ENCODE assay signal across 15 cellular contexts in genomic region chr14:71803539-71804260, GRCh38.
DNase-seq lines count a peak whose midpoint lies in the region; ATAC-seq, FAIRE-seq and TF ChIP-seq lines count a peak whose summit lies in the region.
"Had no signal": no experiment of that assay in that cellular context is flagged by ENCODE, and none has a peak within 500 bp of the region (broad histone marks: within the 10 kb centered on the region; RNA-seq: fewer than 3 reads in every experiment).

No MANE protein-coding gene starts in this region.

- no peak for TF ChIP-seq CTCF in MCF 10A (IDR thresholded peaks at IDR 0.05; ENCODE audit: unreplicated experiment)
- TF ChIP-seq CTCF in breast epithelium (IDR thresholded peaks at IDR 0.05): no peak
- no peak for TF ChIP-seq CTCF in adrenal gland (IDR thresholded peaks at IDR 0.05)
- TF ChIP-seq CTCF in foreskin keratinocyte (conservative IDR thresholded peaks at IDR 0.05): no peak

- no peak for ATAC-seq in foreskin keratinocyte
- no peak for ATAC-seq in HG03457 (IDR thresholded peaks at IDR 0.05; ENCODE audit: unreplicated experiment)
- ATAC-seq: activated CD4-positive, CD25-positive, alpha-beta regulatory T cell treated with anti-CD3 and anti-CD28 coated beads, Interleukin-2, amount 50 U/mL, for 24 hours; activated T-cell treated with anti-CD3 and anti-CD28 coated beads, Interleukin-2, amount 50 U/mL, for 4 hours; naive thymus-derived CD4-positive, alpha-beta T cell had no signal

- H3K4me1 ChIP-seq in breast epithelium (no peaks in the 10 kb centered on the region), adrenal gland (replicated peaks in 1 of 2) (peaks cover 13 to 29% of the 10 kb centered on the region in 2 donors), foreskin keratinocyte (no peaks in the 10 kb centered on the region)
- H3K4me1 ChIP-seq: ascending aorta had no signal

- DNase-seq in MCF 10A (ENCODE audit: unreplicated experiment) (peak; percentile 55), breast epithelium (ENCODE audit: low spot score in 2 of 2) (no peak), adrenal gland (peak in 4 of 7 donors; percentile 26 to 47 (median 34)), foreskin keratinocyte (peak; percentile 54 to 62), RCC 7860 (ENCODE audit: low spot score) (no peak), H54 (ENCODE audit: insufficient read length, low spot score) (no peak), midbrain (lab: John Stamatoyannopoulos, UW) (no peak)
- DNase-seq: activated T-cell treated with anti-CD3 and anti-CD28 coated beads, Interleukin-2, amount 50 U/mL, for 4 hours; naive thymus-derived CD4-positive, alpha-beta T cell; NCI-H146; NCI-H774 had no signal

- H3K4me1 Mint-ChIP-seq in MCF 10A (ENCODE audit: insufficient read depth, unreplicated experiment): peaks cover 13% of the 10 kb centered on the region
- H3K4me1 Mint-ChIP-seq: naive thymus-derived CD4-positive, alpha-beta T cell had no signal

- H3K27me3 Mint-ChIP-seq in MCF 10A (ENCODE audit: insufficient read depth, unreplicated experiment): peaks cover 17% of the 10 kb centered on the region

- TF ChIP-seq POLR2A in breast epithelium (IDR thresholded peaks at IDR 0.05) (no peak), adrenal gland (IDR thresholded peaks at IDR 0.05) (no peak), H54 (IDR thresholded peaks at IDR 0.05; ENCODE audit: low read depth, low read length) (no peak)

- POLR2A ChIA-PET in MCF 10A (lab: Yijun Ruan, JAX): interaction anchor here (0.7 kb wide), 1 partner anchor 150 kb away, joined by 3 read pairs; no protein-coding TSS in a partner anchor

- intact Hi-C loops in MCF 10A (cut with micrococcal nuclease): no loop called here
- intact Hi-C loops in breast epithelium (cut with DNase I; ENCODE audit: low total_unique reads): no loop called here
- intact Hi-C loops in adrenal gland (cut with DNase I): no loop called here

- FAIRE-seq in RCC 7860 (lab: Jason Lieb, UNC): no peak
- FAIRE-seq in H54 (lab: Jason Lieb, UNC): no peak

- BruUV-seq in MCF 10A (replicated peaks; lab: Mats Ljungman, UMichigan): no TSS peak

- 49 to 60% (median 51%) methylated on average over 3 of the region's 3 CpGs for WGBS in adrenal gland, 4 donors

- peak overlapping the region; percentile 11 for H3K27ac Mint-ChIP-seq in MCF 10A (ENCODE audit: low read depth, unreplicated experiment)
- H3K27ac Mint-ChIP-seq: naive thymus-derived CD4-positive, alpha-beta T cell had no signal

- H3K36me3 ChIP-seq in breast epithelium (no peaks in the 10 kb centered on the region), adrenal gland (replicated peaks in 1 of 2) (no peaks in the 10 kb centered on the region)
- H3K36me3 ChIP-seq: ascending aorta, thoracic aorta had no signal

- no peaks in the 10 kb centered on the region for H3K9me3 Mint-ChIP-seq in MCF 10A (ENCODE audit: unreplicated experiment)
- H3K9me3 Mint-ChIP-seq: activated T-cell treated with anti-CD3 and anti-CD28 coated beads, Interleukin-2, amount 50 U/mL, for 4 hours had no signal

- H3K9me3 ChIP-seq in breast epithelium (no peaks in the 10 kb centered on the region), adrenal gland (replicated peaks in 1 of 3) (no peaks in the 10 kb centered on the region)
- H3K9me3 ChIP-seq: ascending aorta, thoracic aorta had no signal

- no peaks in the 10 kb centered on the region for H3K27me3 ChIP-seq in breast epithelium
- no peaks in the 10 kb centered on the region for H3K27me3 ChIP-seq in adrenal gland
- no peaks in the 10 kb centered on the region for H3K27me3 ChIP-seq in foreskin keratinocyte
- H3K27me3 ChIP-seq: ascending aorta had no signal

- H3K4me3 ChIP-seq in breast epithelium: no peak overlapping the region
- no peak overlapping the region for H3K4me3 ChIP-seq in adrenal gland
- H3K4me3 ChIP-seq: ascending aorta, thoracic aorta had no signal

- H3K27ac ChIP-seq in breast epithelium: no peak overlapping the region
- peak overlapping the region; percentile 78 to 93 (median 84) for H3K27ac ChIP-seq in adrenal gland
- H3K27ac ChIP-seq in foreskin keratinocyte: no peak overlapping the region
- H3K27ac ChIP-seq: ascending aorta, thoracic aorta had no signal

- H3K36me3 Mint-ChIP-seq in MCF 10A (ENCODE audit: insufficient read depth, unreplicated experiment): no peaks in the 10 kb centered on the region
- H3K36me3 Mint-ChIP-seq: naive thymus-derived CD4-positive, alpha-beta T cell had no signal

- CTCF ChIA-PET in MCF 10A (lab: Yijun Ruan, JAX): interaction anchor here (1.0 kb wide), 1 partner anchor 700 kb away, joined by 4 read pairs; no protein-coding TSS in a partner anchor

- H3K4me3 Mint-ChIP-seq in MCF 10A (ENCODE audit: unreplicated experiment): no peak overlapping the region
- H3K4me3 Mint-ChIP-seq: activated T-cell treated with anti-CD3 and anti-CD28 coated beads, Interleukin-2, amount 50 U/mL, for 4 hours; naive thymus-derived CD4-positive, alpha-beta T cell had no signal

Comparison
In these comparisons a context has a peak if more than half of its experiments do, and no peak if none do; other contexts are left out.
1. DNase-seq: peak in MCF 10A (single experiment), adrenal gland (4 of 7) and foreskin keratinocyte (2 of 2); none in breast epithelium (0 of 2), RCC 7860 (single experiment), H54 (single experiment) and midbrain (single experiment).
2. H3K27ac ChIP-seq: peak in adrenal gland (5 of 5); none in breast epithelium (0 of 2) and foreskin keratinocyte (single experiment).